ENCODE assay signal across 1 cellular context in the genomic region with DNA sequence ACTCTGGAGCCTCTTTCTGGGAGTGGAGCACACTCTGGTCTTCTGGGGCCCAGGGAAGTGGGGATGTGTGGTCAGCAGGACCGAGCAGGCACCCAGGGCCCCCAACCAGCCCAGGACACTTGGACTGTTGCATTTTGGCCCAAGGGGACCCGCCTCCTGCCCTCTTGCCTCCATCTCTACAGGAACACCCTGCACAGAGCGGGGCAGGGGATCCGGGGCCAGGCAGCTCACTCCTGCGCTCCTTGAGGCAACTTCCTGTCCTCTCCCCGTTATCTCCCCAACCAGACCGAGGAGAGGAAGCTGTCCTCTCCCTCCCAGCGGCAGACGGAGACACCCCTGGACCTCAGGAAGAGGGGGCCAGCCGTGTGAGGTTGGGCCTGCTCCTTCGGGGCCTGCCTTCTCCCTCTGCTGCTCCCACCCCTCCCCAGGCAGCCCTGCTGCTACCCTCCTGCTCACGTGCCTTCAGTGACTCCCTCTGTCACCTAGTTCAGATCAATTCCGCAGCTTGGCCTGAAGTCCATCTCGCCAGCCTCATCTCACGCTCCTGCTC.
TF ChIP-seq lines count a peak whose summit lies in the region.

No MANE protein-coding gene starts in this region.

TF ChIP-seq in K562, 482 proteins besides CTCF, POLR2A, EP300 and RAD21 (continues in another document):
- peak; percentile 62 for TF ChIP-seq NEUROD1 (IDR thresholded peaks at IDR 0.05; ENCODE audit: borderline replicate concordance, low read depth, low read length, partially characterized antibody)
- TF ChIP-seq TSHZ1 (CRISPR knock-in tag; IDR thresholded peaks at IDR 0.05): no peak
- no peak for TF ChIP-seq NONO (IDR thresholded peaks at IDR 0.05; ENCODE audit: low read depth in 2 of 2, low read length in 1 of 2)
- no peak for TF ChIP-seq ZKSCAN3 (CRISPR knock-in tag; IDR thresholded peaks at IDR 0.05)
- no peak for TF ChIP-seq NFE2L1 (tag; IDR thresholded peaks at IDR 0.05; ENCODE audit: borderline replicate concordance, low read depth)
- TF ChIP-seq ZNF449 (CRISPR knock-in tag; IDR thresholded peaks at IDR 0.05): no peak
- no peak for TF ChIP-seq GTF2A2 (tag; IDR thresholded peaks at IDR 0.05)
- no peak for TF ChIP-seq RFX5 (IDR thresholded peaks at IDR 0.05; ENCODE audit: low read depth, low read length)
- TF ChIP-seq FOXK2 (conservative IDR thresholded peaks at IDR 0.05 in 1 of 2, IDR thresholded peaks at IDR 0.05 in 1 of 2; ENCODE audit: low read depth in 2 of 2): no peak
- TF ChIP-seq E2F8 (IDR thresholded peaks at IDR 0.05; ENCODE audit: low read depth, partially characterized antibody): no peak
- TF ChIP-seq ZNF785 (CRISPR knock-in tag; IDR thresholded peaks at IDR 0.05): no peak
- TF ChIP-seq CCNT2 (IDR thresholded peaks at IDR 0.05; ENCODE audit: borderline replicate concordance, extremely low read depth, insufficient read length, low read depth, low read length): peak; percentile 66
- no peak for TF ChIP-seq IRF2 (CRISPR knock-in tag; IDR thresholded peaks at IDR 0.05)
- TF ChIP-seq SRSF1 (IDR thresholded peaks at IDR 0.05; ENCODE audit: low read depth, low read length): no peak
- TF ChIP-seq SMARCA4 (IDR thresholded peaks at IDR 0.05): peak; percentile 76
- peak in 1 of 2 experiments; percentile 63; a peak in 2 of 4 replicates for TF ChIP-seq TEAD1 (CRISPR knock-in tag; IDR thresholded peaks at IDR 0.05)
- TF ChIP-seq SRSF9 (IDR thresholded peaks at IDR 0.05; ENCODE audit: borderline replicate concordance, low read depth, low read length): no peak
- TF ChIP-seq CBFA2T3 (IDR thresholded peaks at IDR 0.05): peak; percentile 90
- TF ChIP-seq GTF2E2 (tag; IDR thresholded peaks at IDR 0.05): no peak
- no peak for TF ChIP-seq MEF2A (IDR thresholded peaks at IDR 0.05; ENCODE audit: control insufficient read depth, low read depth, low read length)
- no peak for TF ChIP-seq DDX20 (tag; IDR thresholded peaks at IDR 0.05; ENCODE audit: low read depth)
- peak; percentile 78; the same call in 1 of the 2 replicates for TF ChIP-seq ZNF584 (CRISPR knock-in tag; IDR thresholded peaks at IDR 0.05; ENCODE audit: low read depth)
- peak; percentile 26; the same call in 1 of the 2 replicates for TF ChIP-seq HDAC2 (IDR thresholded peaks at IDR 0.05)
- TF ChIP-seq ZNF79 (CRISPR knock-in tag; IDR thresholded peaks at IDR 0.05; ENCODE audit: low read depth): peak; percentile 37; the same call in 1 of the 2 replicates
- TF ChIP-seq ZNF134 (CRISPR knock-in tag; conservative IDR thresholded peaks at IDR 0.05): no peak
- TF ChIP-seq, protein P1, sequence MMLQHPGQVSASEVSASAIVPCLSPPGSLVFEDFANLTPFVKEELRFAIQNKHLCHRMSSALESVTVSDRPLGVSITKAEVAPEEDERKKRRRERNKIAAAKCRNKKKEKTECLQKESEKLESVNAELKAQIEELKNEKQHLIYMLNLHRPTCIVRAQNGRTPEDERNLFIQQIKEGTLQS (IDR thresholded peaks at IDR 0.05): no peak
- TF ChIP-seq, protein P1 (CRISPR knock-in tag; conservative IDR thresholded peaks at IDR 0.05): no peak
- no peak for TF ChIP-seq SIN3A (IDR thresholded peaks at IDR 0.05; ENCODE audit: borderline replicate concordance in 2 of 2, control insufficient read depth in 1 of 2, low read depth in 2 of 2, low read length in 2 of 2)
- TF ChIP-seq BCL6 (CRISPR knock-in tag; IDR thresholded peaks at IDR 0.05): no peak
- TF ChIP-seq ZNF274 (IDR thresholded peaks at IDR 0.05; ENCODE audit: borderline replicate concordance, low read depth, low read length): no peak
- TF ChIP-seq ZNF583 (CRISPR knock-in tag; IDR thresholded peaks at IDR 0.05): peak; percentile 45; the same call in 1 of the 2 replicates
- TF ChIP-seq ZMIZ1 (IDR thresholded peaks at IDR 0.05; ENCODE audit: low read depth in 2 of 2, low read length in 2 of 2): peak in 1 of 2 experiments; percentile 78; a peak in 2 of 4 replicates
- no peak for TF ChIP-seq STAT5B (CRISPR knock-in tag; IDR thresholded peaks at IDR 0.05)
- TF ChIP-seq POU5F1 (IDR thresholded peaks at IDR 0.05; ENCODE audit: borderline replicate concordance, low read depth, low read length, partially characterized antibody): no peak
- no peak for TF ChIP-seq BRD9 (IDR thresholded peaks at IDR 0.05; ENCODE audit: low read depth, partially characterized antibody)
- peak; percentile 87 for TF ChIP-seq GABPB1 (CRISPR knock-in tag; IDR thresholded peaks at IDR 0.05)
- no peak for TF ChIP-seq HDAC3 (IDR thresholded peaks at IDR 0.05; ENCODE audit: borderline replicate concordance, partially characterized antibody)
- TF ChIP-seq, protein P2, sequence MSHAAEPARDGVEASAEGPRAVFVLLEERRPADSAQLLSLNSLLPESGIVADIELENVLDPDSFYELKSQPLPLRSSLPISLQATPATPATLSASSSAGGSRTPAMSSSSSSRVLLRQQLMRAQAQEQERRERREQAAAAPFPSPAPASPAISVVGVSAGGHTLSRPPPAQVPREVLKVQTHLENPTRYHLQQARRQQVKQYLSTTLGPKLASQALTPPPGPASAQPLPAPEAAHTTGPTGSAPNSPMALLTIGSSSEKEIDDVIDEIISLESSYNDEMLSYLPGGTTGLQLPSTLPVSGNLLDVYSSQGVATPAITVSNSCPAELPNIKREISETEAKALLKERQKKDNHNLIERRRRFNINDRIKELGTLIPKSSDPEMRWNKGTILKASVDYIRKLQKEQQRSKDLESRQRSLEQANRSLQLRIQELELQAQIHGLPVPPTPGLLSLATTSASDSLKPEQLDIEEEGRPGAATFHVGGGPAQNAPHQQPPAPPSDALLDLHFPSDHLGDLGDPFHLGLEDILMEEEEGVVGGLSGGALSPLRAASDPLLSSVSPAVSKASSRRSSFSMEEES (CRISPR knock-in tag; IDR thresholded peaks at IDR 0.05): no peak
- peak; percentile 35 for TF ChIP-seq HNRNPLL (IDR thresholded peaks at IDR 0.05; ENCODE audit: low read depth, low read length, poor library complexity, severe bottlenecking)
- TF ChIP-seq ZSCAN32 (CRISPR knock-in tag; IDR thresholded peaks at IDR 0.05): no peak
- peak; percentile 16 for TF ChIP-seq TAF1 (IDR thresholded peaks at IDR 0.05; ENCODE audit: control insufficient read depth, extremely low read depth, insufficient read depth, low read length, severe bottlenecking)
- TF ChIP-seq HNRNPH1 (optimal IDR thresholded peaks at IDR 0.05; ENCODE audit: low read depth, low read length): no peak
- TF ChIP-seq PCBP2 (IDR thresholded peaks at IDR 0.05; ENCODE audit: low read depth, low read length, poor library complexity, severe bottlenecking): no peak
- no peak for TF ChIP-seq SMARCB1 (IDR thresholded peaks at IDR 0.05; ENCODE audit: insufficient read length, low read depth)
- TF ChIP-seq CTCFL (IDR thresholded peaks at IDR 0.05; ENCODE audit: borderline replicate concordance, insufficient read depth, low read depth, low read length, poor library complexity, severe bottlenecking): no peak
